In the genomic region with DNA sequence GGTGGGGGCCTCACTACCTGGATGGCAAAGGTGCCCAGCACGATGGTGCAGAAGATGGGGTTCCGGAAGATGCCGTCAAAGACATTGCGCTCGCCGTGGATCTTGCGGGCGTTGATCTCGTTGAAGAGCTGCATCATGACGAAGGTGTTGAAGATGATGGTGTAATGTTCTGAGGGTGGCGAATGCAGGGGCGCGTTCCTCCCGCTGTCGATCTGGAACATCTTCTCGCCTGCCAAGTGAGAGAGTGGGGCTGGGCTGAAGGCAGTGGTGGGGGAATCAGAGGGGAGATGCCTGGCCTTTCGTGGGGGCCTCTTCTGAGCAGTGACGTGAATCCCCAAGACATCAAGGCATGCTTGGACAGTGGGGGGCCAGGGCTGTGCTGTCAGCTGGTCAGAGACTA, we compare ENCODE assay signal across 22 cellular contexts. TPM values are rescaled to one million over a fixed set of nuclear protein-coding genes. Genes with fewer than 3 reads are reported as not detected.
"Had no signal": no experiment of that assay in that cellular context is flagged by ENCODE, and none has a peak within 500 bp of the region (broad histone marks: within the 10 kb centered on the region; RNA-seq: fewer than 3 reads in every experiment).

No MANE protein-coding gene starts in this region.

- H3K36me3 Mint-ChIP-seq: activated CD8-positive, alpha-beta memory T cell treated with anti-CD3 and anti-CD28 coated beads, Interleukin-2, amount 10 ng/mL, durations not matched to agents 7 days and 5 days; activated naive CD4-positive, alpha-beta T cell treated with anti-CD3 and anti-CD28 coated beads, Interleukin-2, amount 50 U/mL, for 24 hours; memory B cell; T-cell had no signal

- ATAC-seq: activated CD4-positive, CD25-positive, alpha-beta regulatory T cell treated with anti-CD3 and anti-CD28 coated beads, Interleukin-2, amount 50 U/mL, for 24 hours; activated CD8-positive, alpha-beta memory T cell treated with anti-CD3 and anti-CD28 coated beads, Interleukin-2, amount 10 ng/mL, durations not matched to agents 7 days and 5 days; activated CD8-positive, alpha-beta T cell treated with anti-CD3 and anti-CD28 coated beads for 36 hours; gastrocnemius medialis; heart left ventricle; stimulated activated naive CD8-positive, alpha-beta T cell treated with anti-CD3 and anti-CD28 coated beads, Interleukin-15, Interleukin-2, amounts not matched to agents 100 U/mL and 50 U/mL, for 24 hours; T-cell had no signal

- H3K9me3 Mint-ChIP-seq: activated CD4-positive, alpha-beta T cell treated with anti-CD3 and anti-CD28 coated beads, Interleukin-2, amount 10 ng/mL, durations not matched to agents 7 days and 5 days; activated CD8-positive, alpha-beta T cell treated with anti-CD3 and anti-CD28 coated beads for 36 hours; activated naive CD4-positive, alpha-beta T cell treated with anti-CD3 and anti-CD28 coated beads, Interleukin-2, amount 50 U/mL, for 24 hours; brain; memory B cell; nephron; T-cell; T-helper 2 cell treated with Interferon-gamma antibody and Interleukin-4, amounts not matched to agents 5 μg/mL and 100 μg/mL, for 36 hours had no signal

- H3K27ac Mint-ChIP-seq: activated CD4-positive, alpha-beta T cell treated with anti-CD3 and anti-CD28 coated beads, Interleukin-2, amount 10 ng/mL, durations not matched to agents 7 days and 5 days; activated CD8-positive, alpha-beta memory T cell treated with anti-CD3 and anti-CD28 coated beads, Interleukin-2, amount 10 ng/mL, durations not matched to agents 7 days and 5 days; activated CD8-positive, alpha-beta T cell treated with anti-CD3 and anti-CD28 coated beads for 36 hours; activated naive CD4-positive, alpha-beta T cell treated with anti-CD3 and anti-CD28 coated beads, Interleukin-2, amount 50 U/mL, for 24 hours; memory B cell; nephron; T-cell; T-helper 2 cell treated with Interferon-gamma antibody and Interleukin-4, amounts not matched to agents 5 μg/mL and 100 μg/mL, for 36 hours had no signal

- H3K4me3 Mint-ChIP-seq: activated CD4-positive, alpha-beta T cell treated with anti-CD3 and anti-CD28 coated beads, Interleukin-2, amount 10 ng/mL, durations not matched to agents 7 days and 5 days; activated CD8-positive, alpha-beta memory T cell treated with anti-CD3 and anti-CD28 coated beads, Interleukin-2, amount 10 ng/mL, durations not matched to agents 7 days and 5 days; activated CD8-positive, alpha-beta T cell treated with anti-CD3 and anti-CD28 coated beads for 36 hours; activated naive CD4-positive, alpha-beta T cell treated with anti-CD3 and anti-CD28 coated beads, Interleukin-2, amount 50 U/mL, for 24 hours; brain; memory B cell; nephron; T-cell; T-helper 2 cell treated with Interferon-gamma antibody and Interleukin-4, amounts not matched to agents 5 μg/mL and 100 μg/mL, for 36 hours had no signal

- DNase-seq: activated CD4-positive, alpha-beta T cell treated with anti-CD3 and anti-CD28 coated beads, Interleukin-2, amount 10 ng/mL, durations not matched to agents 7 days and 5 days; activated CD8-positive, alpha-beta memory T cell treated with anti-CD3 and anti-CD28 coated beads, Interleukin-2, amount 10 ng/mL, durations not matched to agents 7 days and 5 days; activated CD8-positive, alpha-beta T cell treated with anti-CD3 and anti-CD28 coated beads for 36 hours; activated effector memory CD4-positive, alpha-beta T cell treated with anti-CD3 and anti-CD28 coated beads, Interleukin-2, amount 50 U/mL, for 16 hours; activated T-cell treated with anti-CD3 and anti-CD28 coated beads for 4 hours; colonic mucosa; esophagus squamous epithelium; gastrocnemius medialis; stimulated activated CD4-positive, alpha-beta T cell treated with anti-CD3 and anti-CD28 coated beads, Interleukin-4, amount 100 ng/mL, for 1 hour; stimulated activated naive CD8-positive, alpha-beta T cell treated with anti-CD3 and anti-CD28 coated beads, Interleukin-15, Interleukin-2, amounts not matched to agents 100 U/mL and 50 U/mL, for 24 hours; T-cell; tibial artery had no signal

- H3K27me3 Mint-ChIP-seq: activated CD4-positive, alpha-beta T cell treated with anti-CD3 and anti-CD28 coated beads, Interleukin-2, amount 10 ng/mL, durations not matched to agents 7 days and 5 days; activated CD8-positive, alpha-beta T cell treated with anti-CD3 and anti-CD28 coated beads for 36 hours; activated naive CD4-positive, alpha-beta T cell treated with anti-CD3 and anti-CD28 coated beads, Interleukin-2, amount 50 U/mL, for 24 hours; brain had no signal

- H3K4me1 Mint-ChIP-seq: activated naive CD4-positive, alpha-beta T cell treated with anti-CD3 and anti-CD28 coated beads, Interleukin-2, amount 50 U/mL, for 24 hours; nephron had no signal

RNA-seq across cellular contexts. Expression of a gene that starts 47.7 kb away (rescaled TPM):
- total RNA-seq: gastrocnemius medialis, lower leg skin, myocyte, renal cortical epithelial cell had no signal
